Comparison of ENCODE assay signal across 2 cellular contexts in the genomic region with DNA sequence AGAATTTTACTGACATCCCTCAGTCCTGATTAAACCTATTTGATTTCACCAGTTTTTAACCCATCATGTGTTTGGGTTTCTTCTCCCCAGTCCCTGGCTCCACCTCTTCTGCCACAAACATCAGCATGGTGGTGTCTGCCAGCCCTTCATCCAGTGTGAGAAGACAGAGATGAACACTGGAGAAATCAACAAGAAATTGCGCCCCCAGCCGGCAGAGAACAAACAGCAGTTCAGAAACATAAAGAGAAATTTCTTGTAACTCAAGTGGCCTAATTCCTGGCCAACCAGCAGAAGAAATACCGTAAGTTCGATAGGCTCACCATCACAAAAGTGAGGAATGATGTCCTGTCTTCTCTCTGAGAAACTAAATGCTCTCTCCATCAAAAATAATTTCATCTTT.
TF ChIP-seq lines count a peak whose summit lies in the region.

No MANE protein-coding gene starts in this region.

TF ChIP-seq in Ishikawa, 13 proteins besides CTCF, POLR2A, EP300 and RAD21:
- TF ChIP-seq ZBTB7A (IDR thresholded peaks at IDR 0.05; ENCODE audit: low read depth) = no peak
- no peak for TF ChIP-seq YY1 (IDR thresholded peaks at IDR 0.05; ENCODE audit: low read depth)
- no peak for TF ChIP-seq TCF12 (IDR thresholded peaks at IDR 0.05; ENCODE audit: low read depth)
- no peak for TF ChIP-seq CEBPB (IDR thresholded peaks at IDR 0.05)
- TF ChIP-seq, protein P1, sequence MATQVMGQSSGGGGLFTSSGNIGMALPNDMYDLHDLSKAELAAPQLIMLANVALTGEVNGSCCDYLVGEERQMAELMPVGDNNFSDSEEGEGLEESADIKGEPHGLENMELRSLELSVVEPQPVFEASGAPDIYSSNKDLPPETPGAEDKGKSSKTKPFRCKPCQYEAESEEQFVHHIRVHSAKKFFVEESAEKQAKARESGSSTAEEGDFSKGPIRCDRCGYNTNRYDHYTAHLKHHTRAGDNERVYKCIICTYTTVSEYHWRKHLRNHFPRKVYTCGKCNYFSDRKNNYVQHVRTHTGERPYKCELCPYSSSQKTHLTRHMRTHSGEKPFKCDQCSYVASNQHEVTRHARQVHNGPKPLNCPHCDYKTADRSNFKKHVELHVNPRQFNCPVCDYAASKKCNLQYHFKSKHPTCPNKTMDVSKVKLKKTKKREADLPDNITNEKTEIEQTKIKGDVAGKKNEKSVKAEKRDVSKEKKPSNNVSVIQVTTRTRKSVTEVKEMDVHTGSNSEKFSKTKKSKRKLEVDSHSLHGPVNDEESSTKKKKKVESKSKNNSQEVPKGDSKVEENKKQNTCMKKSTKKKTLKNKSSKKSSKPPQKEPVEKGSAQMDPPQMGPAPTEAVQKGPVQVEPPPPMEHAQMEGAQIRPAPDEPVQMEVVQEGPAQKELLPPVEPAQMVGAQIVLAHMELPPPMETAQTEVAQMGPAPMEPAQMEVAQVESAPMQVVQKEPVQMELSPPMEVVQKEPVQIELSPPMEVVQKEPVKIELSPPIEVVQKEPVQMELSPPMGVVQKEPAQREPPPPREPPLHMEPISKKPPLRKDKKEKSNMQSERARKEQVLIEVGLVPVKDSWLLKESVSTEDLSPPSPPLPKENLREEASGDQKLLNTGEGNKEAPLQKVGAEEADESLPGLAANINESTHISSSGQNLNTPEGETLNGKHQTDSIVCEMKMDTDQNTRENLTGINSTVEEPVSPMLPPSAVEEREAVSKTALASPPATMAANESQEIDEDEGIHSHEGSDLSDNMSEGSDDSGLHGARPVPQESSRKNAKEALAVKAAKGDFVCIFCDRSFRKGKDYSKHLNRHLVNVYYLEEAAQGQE (IDR thresholded peaks at IDR 0.05; ENCODE audit: low read depth) = no peak
- TF ChIP-seq TEAD4 (IDR thresholded peaks at IDR 0.05) = no peak
- no peak for TF ChIP-seq FOXM1 (IDR thresholded peaks at IDR 0.05; ENCODE audit: borderline replicate concordance, low read depth)
- TF ChIP-seq NFIC (IDR thresholded peaks at IDR 0.05) = no peak
- TF ChIP-seq, protein P2, sequence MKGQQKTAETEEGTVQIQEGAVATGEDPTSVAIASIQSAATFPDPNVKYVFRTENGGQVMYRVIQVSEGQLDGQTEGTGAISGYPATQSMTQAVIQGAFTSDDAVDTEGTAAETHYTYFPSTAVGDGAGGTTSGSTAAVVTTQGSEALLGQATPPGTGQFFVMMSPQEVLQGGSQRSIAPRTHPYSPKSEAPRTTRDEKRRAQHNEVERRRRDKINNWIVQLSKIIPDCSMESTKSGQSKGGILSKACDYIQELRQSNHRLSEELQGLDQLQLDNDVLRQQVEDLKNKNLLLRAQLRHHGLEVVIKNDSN (IDR thresholded peaks at IDR 0.05) = no peak
- no peak for TF ChIP-seq EGR1 (IDR thresholded peaks at IDR 0.05)
- no peak for TF ChIP-seq TAF1 (IDR thresholded peaks at IDR 0.05; ENCODE audit: low read depth)
- TF ChIP-seq, protein P3, sequence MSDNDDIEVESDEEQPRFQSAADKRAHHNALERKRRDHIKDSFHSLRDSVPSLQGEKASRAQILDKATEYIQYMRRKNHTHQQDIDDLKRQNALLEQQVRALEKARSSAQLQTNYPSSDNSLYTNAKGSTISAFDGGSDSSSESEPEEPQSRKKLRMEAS (IDR thresholded peaks at IDR 0.05) = no peak
- no peak for TF ChIP-seq CREB1 (IDR thresholded peaks at IDR 0.05; ENCODE audit: low read depth)
TF ChIP-seq in Ishikawa: peak in this region for 0.

TF ChIP-seq in GM12878, 131 proteins besides CTCF, POLR2A, EP300 and RAD21:
- TF ChIP-seq, protein P2 (IDR thresholded peaks at IDR 0.05; ENCODE audit: borderline replicate concordance, extremely low read length, insufficient read depth, low read depth, low read length) = no peak
- TF ChIP-seq POLR2AphosphoS5 (IDR thresholded peaks at IDR 0.05; ENCODE audit: low read length) (no peak), BHLHE40 (IDR thresholded peaks at IDR 0.05; ENCODE audit: borderline replicate concordance in 1 of 2, low read depth in 2 of 2, low read length in 1 of 2) (no peak), ZNF207 (IDR thresholded peaks at IDR 0.05; ENCODE audit: borderline replicate concordance) (no peak), POU2F2 (IDR thresholded peaks at IDR 0.05; ENCODE audit: borderline replicate concordance, low read depth, low read length) (no peak), ZNF622 (IDR thresholded peaks at IDR 0.05) (no peak), ESRRA (IDR thresholded peaks at IDR 0.05; ENCODE audit: low read length) (no peak), HDAC2 (IDR thresholded peaks at IDR 0.05) (no peak), SPI1 (IDR thresholded peaks at IDR 0.05; ENCODE audit: borderline replicate concordance, insufficient read depth, low read depth, low read length) (no peak), STAT3 (IDR thresholded peaks at IDR 0.05; ENCODE audit: low read depth, low read length) (no peak), POLR2AphosphoS2 (IDR thresholded peaks at IDR 0.05; ENCODE audit: low read depth, low read length) (no peak), MXI1 (IDR thresholded peaks at IDR 0.05; ENCODE audit: low read depth, low read length) (no peak)
- TF ChIP-seq, protein P4, sequence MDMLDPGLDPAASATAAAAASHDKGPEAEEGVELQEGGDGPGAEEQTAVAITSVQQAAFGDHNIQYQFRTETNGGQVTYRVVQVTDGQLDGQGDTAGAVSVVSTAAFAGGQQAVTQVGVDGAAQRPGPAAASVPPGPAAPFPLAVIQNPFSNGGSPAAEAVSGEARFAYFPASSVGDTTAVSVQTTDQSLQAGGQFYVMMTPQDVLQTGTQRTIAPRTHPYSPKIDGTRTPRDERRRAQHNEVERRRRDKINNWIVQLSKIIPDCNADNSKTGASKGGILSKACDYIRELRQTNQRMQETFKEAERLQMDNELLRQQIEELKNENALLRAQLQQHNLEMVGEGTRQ (IDR thresholded peaks at IDR 0.05; ENCODE audit: borderline replicate concordance, low read depth, low read length) = no peak
- TF ChIP-seq, protein P5, sequence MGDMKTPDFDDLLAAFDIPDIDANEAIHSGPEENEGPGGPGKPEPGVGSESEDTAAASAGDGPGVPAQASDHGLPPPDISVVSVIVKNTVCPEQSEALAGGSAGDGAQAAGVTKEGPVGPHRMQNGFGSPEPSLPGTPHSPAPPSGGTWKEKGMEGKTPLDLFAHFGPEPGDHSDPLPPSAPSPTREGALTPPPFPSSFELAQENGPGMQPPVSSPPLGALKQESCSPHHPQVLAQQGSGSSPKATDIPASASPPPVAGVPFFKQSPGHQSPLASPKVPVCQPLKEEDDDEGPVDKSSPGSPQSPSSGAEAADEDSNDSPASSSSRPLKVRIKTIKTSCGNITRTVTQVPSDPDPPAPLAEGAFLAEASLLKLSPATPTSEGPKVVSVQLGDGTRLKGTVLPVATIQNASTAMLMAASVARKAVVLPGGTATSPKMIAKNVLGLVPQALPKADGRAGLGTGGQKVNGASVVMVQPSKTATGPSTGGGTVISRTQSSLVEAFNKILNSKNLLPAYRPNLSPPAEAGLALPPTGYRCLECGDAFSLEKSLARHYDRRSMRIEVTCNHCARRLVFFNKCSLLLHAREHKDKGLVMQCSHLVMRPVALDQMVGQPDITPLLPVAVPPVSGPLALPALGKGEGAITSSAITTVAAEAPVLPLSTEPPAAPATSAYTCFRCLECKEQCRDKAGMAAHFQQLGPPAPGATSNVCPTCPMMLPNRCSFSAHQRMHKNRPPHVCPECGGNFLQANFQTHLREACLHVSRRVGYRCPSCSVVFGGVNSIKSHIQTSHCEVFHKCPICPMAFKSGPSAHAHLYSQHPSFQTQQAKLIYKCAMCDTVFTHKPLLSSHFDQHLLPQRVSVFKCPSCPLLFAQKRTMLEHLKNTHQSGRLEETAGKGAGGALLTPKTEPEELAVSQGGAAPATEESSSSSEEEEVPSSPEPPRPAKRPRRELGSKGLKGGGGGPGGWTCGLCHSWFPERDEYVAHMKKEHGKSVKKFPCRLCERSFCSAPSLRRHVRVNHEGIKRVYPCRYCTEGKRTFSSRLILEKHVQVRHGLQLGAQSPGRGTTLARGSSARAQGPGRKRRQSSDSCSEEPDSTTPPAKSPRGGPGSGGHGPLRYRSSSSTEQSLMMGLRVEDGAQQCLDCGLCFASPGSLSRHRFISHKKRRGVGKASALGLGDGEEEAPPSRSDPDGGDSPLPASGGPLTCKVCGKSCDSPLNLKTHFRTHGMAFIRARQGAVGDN (IDR thresholded peaks at IDR 0.05) = no peak
- TF ChIP-seq, protein P6, sequence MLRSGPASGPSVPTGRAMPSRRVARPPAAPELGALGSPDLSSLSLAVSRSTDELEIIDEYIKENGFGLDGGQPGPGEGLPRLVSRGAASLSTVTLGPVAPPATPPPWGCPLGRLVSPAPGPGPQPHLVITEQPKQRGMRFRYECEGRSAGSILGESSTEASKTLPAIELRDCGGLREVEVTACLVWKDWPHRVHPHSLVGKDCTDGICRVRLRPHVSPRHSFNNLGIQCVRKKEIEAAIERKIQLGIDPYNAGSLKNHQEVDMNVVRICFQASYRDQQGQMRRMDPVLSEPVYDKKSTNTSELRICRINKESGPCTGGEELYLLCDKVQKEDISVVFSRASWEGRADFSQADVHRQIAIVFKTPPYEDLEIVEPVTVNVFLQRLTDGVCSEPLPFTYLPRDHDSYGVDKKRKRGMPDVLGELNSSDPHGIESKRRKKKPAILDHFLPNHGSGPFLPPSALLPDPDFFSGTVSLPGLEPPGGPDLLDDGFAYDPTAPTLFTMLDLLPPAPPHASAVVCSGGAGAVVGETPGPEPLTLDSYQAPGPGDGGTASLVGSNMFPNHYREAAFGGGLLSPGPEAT (IDR thresholded peaks at IDR 0.05; ENCODE audit: low read depth) = no peak
- TF ChIP-seq, protein P7, sequence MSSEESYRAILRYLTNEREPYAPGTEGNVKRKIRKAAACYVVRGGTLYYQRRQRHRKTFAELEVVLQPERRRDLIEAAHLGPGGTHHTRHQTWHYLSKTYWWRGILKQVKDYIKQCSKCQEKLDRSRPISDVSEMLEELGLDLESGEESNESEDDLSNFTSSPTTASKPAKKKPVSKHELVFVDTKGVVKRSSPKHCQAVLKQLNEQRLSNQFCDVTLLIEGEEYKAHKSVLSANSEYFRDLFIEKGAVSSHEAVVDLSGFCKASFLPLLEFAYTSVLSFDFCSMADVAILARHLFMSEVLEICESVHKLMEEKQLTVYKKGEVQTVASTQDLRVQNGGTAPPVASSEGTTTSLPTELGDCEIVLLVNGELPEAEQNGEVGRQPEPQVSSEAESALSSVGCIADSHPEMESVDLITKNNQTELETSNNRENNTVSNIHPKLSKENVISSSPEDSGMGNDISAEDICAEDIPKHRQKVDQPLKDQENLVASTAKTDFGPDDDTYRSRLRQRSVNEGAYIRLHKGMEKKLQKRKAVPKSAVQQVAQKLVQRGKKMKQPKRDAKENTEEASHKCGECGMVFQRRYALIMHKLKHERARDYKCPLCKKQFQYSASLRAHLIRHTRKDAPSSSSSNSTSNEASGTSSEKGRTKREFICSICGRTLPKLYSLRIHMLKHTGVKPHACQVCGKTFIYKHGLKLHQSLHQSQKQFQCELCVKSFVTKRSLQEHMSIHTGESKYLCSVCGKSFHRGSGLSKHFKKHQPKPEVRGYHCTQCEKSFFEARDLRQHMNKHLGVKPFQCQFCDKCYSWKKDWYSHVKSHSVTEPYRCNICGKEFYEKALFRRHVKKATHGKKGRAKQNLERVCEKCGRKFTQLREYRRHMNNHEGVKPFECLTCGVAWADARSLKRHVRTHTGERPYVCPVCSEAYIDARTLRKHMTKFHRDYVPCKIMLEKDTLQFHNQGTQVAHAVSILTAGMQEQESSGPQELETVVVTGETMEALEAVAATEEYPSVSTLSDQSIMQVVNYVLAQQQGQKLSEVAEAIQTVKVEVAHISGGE (CRISPR knock-in tag; IDR thresholded peaks at IDR 0.05) = no peak
TF ChIP-seq in GM12878: peak in this region for 0.
